Comparison of ENCODE assay signal across 11 cellular contexts in the genomic region with DNA sequence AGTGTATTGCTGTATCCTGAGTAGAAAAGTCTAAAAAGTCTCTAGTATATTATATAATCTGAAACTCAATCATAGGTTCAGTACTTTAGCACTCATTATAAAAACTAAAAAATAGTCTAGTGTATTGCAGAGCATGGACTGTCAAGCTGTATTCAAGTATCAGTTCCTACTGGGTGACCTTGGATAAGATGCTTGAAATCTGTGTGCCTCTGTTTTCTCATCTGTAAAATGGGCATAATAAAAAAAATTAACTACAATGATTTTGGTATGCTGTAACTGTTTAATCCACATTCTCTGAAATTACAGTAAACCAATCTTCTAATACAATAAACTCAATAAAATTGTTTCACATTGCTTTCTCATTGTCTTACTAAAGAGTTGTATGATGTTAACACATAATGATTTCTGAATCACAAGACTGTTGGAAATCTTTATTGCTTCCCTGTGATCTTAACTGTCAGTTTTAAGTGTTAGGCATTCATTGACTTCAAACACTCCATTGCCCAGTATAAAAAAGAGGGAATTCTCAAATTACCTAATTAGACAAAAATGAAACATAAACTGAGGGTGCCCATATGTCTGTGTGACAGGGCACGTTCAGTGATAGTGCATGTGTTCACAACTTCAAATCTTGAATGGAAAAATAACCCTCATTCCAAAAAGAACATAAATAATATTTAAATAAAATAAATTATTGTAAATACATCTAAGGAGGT. TPM values are rescaled to one million over a fixed set of nuclear protein-coding genes. Genes with fewer than 3 reads are reported as not detected.
DNase-seq lines count a peak whose midpoint lies in the region; ATAC-seq, FAIRE-seq and TF ChIP-seq lines count a peak whose summit lies in the region.
"Had no signal": no experiment of that assay in that cellular context is flagged by ENCODE, and none has a peak within 500 bp of the region (broad histone marks: within the 10 kb centered on the region; RNA-seq: fewer than 3 reads in every experiment).

No MANE protein-coding gene starts in this region.

- H3K27me3 Mint-ChIP-seq in chondrocyte (ENCODE audit: low read depth) (no peaks in the 10 kb centered on the region), CD14-positive monocyte (ENCODE audit: low read depth in 3 of 3) (peaks cover 0 to 3% (median 0%) of the 10 kb centered on the region in 3 donors)

- H3K4me1 ChIP-seq in HepG2 (ENCODE audit: insufficient read depth, low read length) (peaks cover 57% of the 10 kb centered on the region), prostate gland (replicated peaks) (no peaks in the 10 kb centered on the region)

- H3K27me3 ChIP-seq in HepG2 (ENCODE audit: control insufficient read depth in 1 of 2, insufficient read depth in 2 of 2, low read length in 2 of 2) (peaks cover 0 to 5% of the 10 kb centered on the region in 2 experiments; a peak in 1 of 5 replicates), prostate gland (replicated peaks; ENCODE audit: insufficient read depth) (no peaks in the 10 kb centered on the region)

- in situ Hi-C loops in HepG2 (cut with HindIII; ENCODE audit: extremely low pct_ligation_motif_present, low pct_unique_long_range_greater_than_20kb) = no loop called here

- ATAC-seq in HepG2 = no peak

- H3K9me3 ChIP-seq in HepG2 (ENCODE audit: low read length) (no peaks in the 10 kb centered on the region), prostate gland (no peaks in the 10 kb centered on the region)

- H2AFZ ChIP-seq in HepG2 (ENCODE audit: low read length) = no peak overlapping the region

- TF ChIP-seq RAD21 in HepG2 (CRISPR knock-in tag; IDR thresholded peaks at IDR 0.05) = no peak

- H3K9ac ChIP-seq in HepG2 (ENCODE audit: insufficient read depth, low read depth, low read length) = peak overlapping the region; percentile 83; the same call in 1 of the 2 replicates

- CTCF ChIA-PET in HepG2 (lab: Yijun Ruan, JAX; ENCODE audit: low intra/inter-chr PET ratio, low total read pairs) = no interaction called here

- H3K36me3 Mint-ChIP-seq in chondrocyte (ENCODE audit: low read depth) (peaks cover 2% of the 10 kb centered on the region), CD14-positive monocyte (no peaks in the 10 kb centered on the region)

- peak overlapping the region; percentile 85 for H3K27ac Mint-ChIP-seq in chondrocyte (ENCODE audit: unreplicated experiment)
- no peak overlapping the region for H3K27ac Mint-ChIP-seq in CD14-positive monocyte

- FAIRE-seq in HepG2 (lab: Jason Lieb, UNC) = no peak

- H3K9me3 Mint-ChIP-seq in chondrocyte (ENCODE audit: low read depth) = no peaks in the 10 kb centered on the region
- no peaks in the 10 kb centered on the region for H3K9me3 Mint-ChIP-seq in CD14-positive monocyte

- intact Hi-C loops in HepG2 (cut with micrococcal nuclease; ENCODE audit: unreplicated experiment) = no loop called here
- intact Hi-C loops in CD14-positive monocyte (cut with micrococcal nuclease) = no loop called here
- intact Hi-C loops in prostate gland (cut with DNase I) = loop anchor here (10.0 kb wide), 1 partner anchor 441 kb away; no protein-coding TSS in a partner anchor

- H3K4me3 ChIP-seq in HepG2 (replicated peaks in 1 of 3; ENCODE audit: insufficient read depth in 1 of 3, low read depth in 2 of 3, low read length in 3 of 3) (peak overlapping the region; percentile 84 to 96 (median 86); a peak in 5 of 6 replicates), prostate gland (no peak overlapping the region)

- H4K20me1 ChIP-seq in HepG2 (ENCODE audit: insufficient read depth, low read length) = no peaks in the 10 kb centered on the region

- TF ChIP-seq CTCF in chondrocyte (IDR thresholded peaks at IDR 0.05) = no peak
- no peak for TF ChIP-seq CTCF in HepG2 (CRISPR knock-in tag; IDR thresholded peaks at IDR 0.05)
- no peak for TF ChIP-seq CTCF in CD14-positive monocyte (IDR thresholded peaks at IDR 0.05)
- TF ChIP-seq CTCF in prostate gland (IDR thresholded peaks at IDR 0.05) = no peak

- H3K36me3 ChIP-seq in HepG2 (replicated peaks in 1 of 2; ENCODE audit: control insufficient read depth in 1 of 2, insufficient read depth in 2 of 2, low read length in 2 of 2) (peaks cover 0 to 2% of the 10 kb centered on the region in 2 experiments; a peak in 3 of 5 replicates), prostate gland (no peaks in the 10 kb centered on the region)

- H3K79me2 ChIP-seq in HepG2 (ENCODE audit: insufficient read depth, low read length) = peaks cover 60% of the 10 kb centered on the region

- TF ChIP-seq EP300 in HepG2 (IDR thresholded peaks at IDR 0.05; ENCODE audit: low read depth in 2 of 2, low read length in 2 of 2) = no peak
- TF ChIP-seq EP300 in HepG2 (CRISPR knock-in tag; IDR thresholded peaks at IDR 0.05; ENCODE audit: borderline replicate concordance) = no peak

- DNase-seq in NCI-H2171 (lab: John Stamatoyannopoulos, UW) (peak; percentile 14), chondrocyte (ENCODE audit: low spot score) (no peak), HepG2 (ENCODE audit: low spot score) (no peak), superior temporal gyrus (ENCODE audit: extremely low spot score) (peak; percentile 60), CD1c-positive myeloid dendritic cell (ENCODE audit: extremely low spot score) (no peak), CD14-positive monocyte (ENCODE audit: low spot score) (no peak), prostate gland (ENCODE audit: low spot score) (no peak), midbrain (lab: John Stamatoyannopoulos, UW) (no peak)
- DNase-seq: DMS 273 treated with DMSO at 0.1 percent for 48 hours; NCI-H1436 treated with DMSO at 0.1 percent for 48 hours; stimulated activated naive CD4-positive, alpha-beta T cell had no signal

- H3K27ac ChIP-seq in HepG2 (ENCODE audit: extremely low read length, insufficient read depth, low read length) (no peak overlapping the region), prostate gland (no peak overlapping the region)

- H3K4me3 Mint-ChIP-seq in chondrocyte (ENCODE audit: unreplicated experiment) (peak overlapping the region; percentile 91), CD14-positive monocyte (no peak overlapping the region)

- POLR2A ChIA-PET in HepG2 (lab: Yijun Ruan, JAX) = no interaction called here

- 75% methylated on average over 1 of the region's 1 CpG for WGBS in HepG2 (ENCODE audit: low lambda C conversion rate)
- WGBS in prostate gland = 60% methylated on average over 1 of the region's 1 CpG

- peak overlapping the region; percentile 85 for H3K4me2 ChIP-seq in HepG2 (ENCODE audit: low read depth, low read length)

- TF ChIP-seq POLR2A in HepG2 (IDR thresholded peaks at IDR 0.05; ENCODE audit: insufficient read depth in 1 of 2, low read depth in 2 of 2, low read length in 2 of 2) = no peak
- no peak for TF ChIP-seq POLR2A in prostate gland (IDR thresholded peaks at IDR 0.05)

- no TSS peak for BruUV-seq in HepG2 (replicated peaks; lab: Mats Ljungman, UMichigan)

- H3K4me1 Mint-ChIP-seq in chondrocyte (ENCODE audit: low read depth) (peaks cover 66% of the 10 kb centered on the region), CD14-positive monocyte (peaks cover 37% of the 10 kb centered on the region)

TF ChIP-seq in HepG2, 621 proteins besides CTCF, POLR2A, EP300 and RAD21 (continues in another document):
- peak; percentile 71; the same call in 1 of the 2 replicates for TF ChIP-seq RCOR2 (CRISPR knock-in tag; IDR thresholded peaks at IDR 0.05)
- no peak for TF ChIP-seq NRL (CRISPR knock-in tag; IDR thresholded peaks at IDR 0.05; ENCODE audit: borderline replicate concordance)
- TF ChIP-seq KDM5A (IDR thresholded peaks at IDR 0.05; ENCODE audit: borderline replicate concordance, low read length) = peak; percentile 7; the same call in 1 of the 2 replicates
- no peak for TF ChIP-seq NKX3-1 (CRISPR knock-in tag; IDR thresholded peaks at IDR 0.05)
- 0 out of 2 replicates have a peak, but pooled peaks have one; percentile 15 for TF ChIP-seq ADNP (CRISPR knock-in tag; IDR thresholded peaks at IDR 0.05)
- TF ChIP-seq ZNF629 (CRISPR knock-in tag; conservative IDR thresholded peaks at IDR 0.05) = peak; percentile 97
- no peak for TF ChIP-seq RNF2 (conservative IDR thresholded peaks at IDR 0.05; ENCODE audit: low read depth)
- TF ChIP-seq ZNF644 (CRISPR knock-in tag; IDR thresholded peaks at IDR 0.05; ENCODE audit: low read depth) = no peak

RNA-seq across cellular contexts. Expression of a gene that starts 2.2 kb away (rescaled TPM):
- total RNA-seq in chondrocyte (37.6 to 57.8 TPM (median 41.0 TPM) in 3 replicates), HepG2 (2016; rRNA removed; fragmentation: Illumina TruSeq; extraction: Trizol) (13.8 and 14.3 TPM in 2 replicates), prostate gland (10 to 100 TPM; 27.4 to 31.1 TPM)
- total RNA-seq in HepG2 (2016; cell fraction: cytosol; rRNA removed; fragmentation: Illumina TruSeq; extraction: Trizol; ENCODE audit: low read depth) = 5.1 and 5.3 TPM in 2 replicates
- total RNA-seq in HepG2 (2016; cell fraction: insoluble cytoplasmic fraction; rRNA removed; fragmentation: Illumina TruSeq; extraction: Trizol) = 13.0 and 13.3 TPM in 2 replicates
- 9.4 and 10.5 TPM in 2 replicates for total RNA-seq in HepG2 (2016; cell fraction: membrane; rRNA removed; fragmentation: Illumina TruSeq; extraction: Trizol)
- 53.4 and 58.4 TPM in 2 replicates for total RNA-seq in HepG2 (2016; cell fraction: nucleus; rRNA removed; fragmentation: Illumina TruSeq; extraction: Trizol)
- polyA plus RNA-seq in HepG2 (2011; rRNA removed) (10.4 and 12.8 TPM in 2 replicates), CD14-positive monocyte (under 1 TPM; 0.37 to 0.60 TPM)
- 5.8 and 6.4 TPM in 2 replicates for polyA plus RNA-seq in HepG2 (2011; cell fraction: cytosol; rRNA removed)
- polyA plus RNA-seq in HepG2 (2011; cell fraction: nucleus; rRNA removed) = 15.9 and 29.1 TPM in 2 replicates
- polyA plus RNA-seq in HepG2 (2012) = 11.9 and 13.6 TPM in 2 replicates
- polyA plus RNA-seq in HepG2 (2016; cell fraction: cytosol; fragmentation: Illumina TruSeq; extraction: Trizol; ENCODE audit: low read depth) = 2.0 and 2.1 TPM in 2 replicates
- 8.6 and 9.2 TPM in 2 replicates for polyA plus RNA-seq in HepG2 (2016; cell fraction: insoluble cytoplasmic fraction; fragmentation: Illumina TruSeq; extraction: Trizol; ENCODE audit: low read depth)
- 2.3 and 3.4 TPM in 2 replicates for polyA plus RNA-seq in HepG2 (2016; cell fraction: membrane; fragmentation: Illumina TruSeq; extraction: Trizol; ENCODE audit: low read depth)
- 14.9 and 15.9 TPM in 2 replicates for polyA plus RNA-seq in HepG2 (2016; cell fraction: nucleus; fragmentation: Illumina TruSeq; extraction: Trizol; ENCODE audit: insufficient read depth, low read depth)
- 7.2 and 67.0 TPM in 2 replicates for polyA minus RNA-seq in HepG2 (2011; rRNA and poly(A)+ RNA removed; ENCODE audit: low replicate concordance)
- 9.8 and 14.1 TPM in 2 replicates for polyA minus RNA-seq in HepG2 (2011; cell fraction: cytosol; rRNA and poly(A)+ RNA removed)
- 147 and 165 TPM in 2 replicates for polyA minus RNA-seq in HepG2 (2011; cell fraction: nucleus; rRNA and poly(A)+ RNA removed)

Comparison
In these comparisons a context has a peak if more than half of its experiments do, and no peak if none do; other contexts are left out.
1. DNase-seq: peak in NCI-H2171 (single experiment) and superior temporal gyrus (single experiment); none in chondrocyte (single experiment), HepG2 (single experiment), CD1c-positive myeloid dendritic cell (single experiment), CD14-positive monocyte (single experiment), prostate gland (single experiment) and midbrain (single experiment).
2. H3K4me3 ChIP-seq: peak in HepG2 (3 of 3); none in prostate gland (0 of 2).